3 cellular contexts compared by ENCODE assay signal in the genomic region with DNA sequence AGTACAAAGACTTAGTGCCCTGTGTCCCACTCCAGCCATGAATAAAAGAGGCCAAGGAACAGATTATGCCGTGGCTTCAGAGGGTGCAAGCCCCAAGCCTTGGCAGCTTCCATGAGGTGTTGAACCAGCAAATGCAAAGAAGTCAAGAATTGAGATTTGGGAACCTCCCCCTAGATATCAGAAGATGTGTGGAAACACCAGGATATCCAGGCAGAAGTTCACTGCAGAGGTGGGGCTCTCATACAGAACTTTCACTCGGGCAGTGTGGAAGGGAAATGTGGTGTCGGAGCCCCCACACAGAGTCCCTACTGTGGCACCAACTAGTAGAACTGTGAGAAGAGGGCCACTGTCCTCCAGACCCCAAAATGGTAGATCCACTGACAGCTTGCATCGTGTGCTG.
"Had no signal": no experiment of that assay in that cellular context is flagged by ENCODE, and none has a peak within 500 bp of the region (broad histone marks: within the 10 kb centered on the region; RNA-seq: fewer than 3 reads in every experiment).

No MANE protein-coding gene starts in this region.

- DNase-seq: GDM1, GF-D8 had no signal

- H3K4me3 ChIP-seq: GM12878 had no signal
